Comparison of ENCODE assay signal across 12 cellular contexts in the genomic region with DNA sequence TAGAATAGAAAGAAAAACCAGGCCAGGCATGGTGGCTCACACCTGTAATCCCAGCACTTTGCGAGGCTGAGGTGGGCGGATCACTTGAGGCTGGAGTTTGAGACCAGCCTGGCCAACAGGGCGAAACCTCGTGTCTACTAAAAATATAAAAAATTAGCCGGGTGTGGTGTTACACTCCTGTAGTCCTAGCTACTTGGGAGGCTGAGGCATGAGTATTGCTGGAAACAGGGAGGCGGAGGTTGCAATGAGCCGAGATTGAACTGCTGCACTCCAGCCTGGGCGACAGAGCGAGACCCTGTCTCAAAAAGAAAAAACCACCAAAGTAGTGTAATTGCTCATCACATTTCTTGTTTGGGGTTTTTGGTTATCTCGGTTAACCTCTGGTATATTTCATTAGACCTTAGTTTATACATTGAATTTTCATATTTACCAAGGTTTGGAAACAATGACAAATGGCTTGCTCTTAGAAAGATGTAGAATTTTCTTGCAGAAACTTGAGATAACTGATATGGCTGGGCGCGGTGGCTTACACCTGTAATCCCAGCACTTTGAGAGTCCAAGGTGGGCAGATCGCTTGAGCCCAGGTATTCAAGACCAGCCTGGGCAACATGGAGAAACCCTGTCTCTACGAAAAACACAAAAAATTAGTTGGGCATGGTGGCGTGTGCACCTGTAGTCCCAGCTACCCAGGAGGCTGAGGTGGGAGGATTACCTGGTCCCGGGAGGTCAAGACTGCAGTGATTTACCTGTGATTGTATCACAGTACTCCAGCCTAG. TPM values are rescaled to one million over a fixed set of nuclear protein-coding genes. Genes with fewer than 3 reads are reported as not detected.
DNase-seq lines count a peak whose midpoint lies in the region; ATAC-seq, FAIRE-seq and TF ChIP-seq lines count a peak whose summit lies in the region.
"Had no signal": no experiment of that assay in that cellular context is flagged by ENCODE, and none has a peak within 500 bp of the region (broad histone marks: within the 10 kb centered on the region; RNA-seq: fewer than 3 reads in every experiment).

No MANE protein-coding gene starts in this region.

- TF ChIP-seq EP300 in HepG2 (IDR thresholded peaks at IDR 0.05; ENCODE audit: low read depth in 2 of 2, low read length in 2 of 2) (no peak), HepG2 (CRISPR knock-in tag; IDR thresholded peaks at IDR 0.05; ENCODE audit: borderline replicate concordance) (no peak)

- H3K27me3 ChIP-seq in HepG2 (ENCODE audit: control insufficient read depth in 1 of 2, insufficient read depth in 2 of 2, low read length in 2 of 2) (no peaks in the 10 kb centered on the region), right lobe of liver (no peaks in the 10 kb centered on the region), adrenal gland (no peaks in the 10 kb centered on the region)
- H3K27me3 ChIP-seq: body of pancreas, gastrocnemius medialis, vagina had no signal

- peaks cover 91% of the 10 kb centered on the region for H3K79me2 ChIP-seq in HepG2 (ENCODE audit: insufficient read depth, low read length)

- WGBS in HepG2 (ENCODE audit: low lambda C conversion rate) = 96% methylated on average over 16 of the region's 16 CpGs
- WGBS in right lobe of liver (ENCODE audit: insufficient coverage, low coverage, low lambda C conversion rate, missing lambda C conversion rate) = 85% methylated on average over 16 of the region's 16 CpGs
- WGBS in adrenal gland, 4 donors = 94 to 95% (median 95%) methylated on average over 14 to 16 of the region's 16 CpGs

- BruUV-seq in HepG2 (replicated peaks; lab: Mats Ljungman, UMichigan) = no TSS peak

- peaks cover 40% of the 10 kb centered on the region for H4K20me1 ChIP-seq in HepG2 (ENCODE audit: insufficient read depth, low read length)

- H3K9me3 ChIP-seq in HepG2 (ENCODE audit: low read length) (no peaks in the 10 kb centered on the region), right lobe of liver (no peaks in the 10 kb centered on the region), adrenal gland (replicated peaks in 1 of 3) (no peaks in the 10 kb centered on the region)
- H3K9me3 ChIP-seq: body of pancreas, gastrocnemius medialis, vagina had no signal

- CTCF ChIA-PET in HepG2 (lab: Yijun Ruan, JAX; ENCODE audit: low intra/inter-chr PET ratio, low total read pairs) = interaction anchor here (0.7 kb wide), 1 partner anchor 64 kb away, joined by 3 read pairs; no protein-coding TSS in a partner anchor

- H3K4me3 ChIP-seq in HepG2 (replicated peaks in 1 of 3; ENCODE audit: insufficient read depth in 1 of 3, low read depth in 2 of 3, low read length in 3 of 3) = no peak overlapping the region
- no peak overlapping the region for H3K4me3 ChIP-seq in right lobe of liver
- H3K4me3 ChIP-seq in adrenal gland = no peak overlapping the region
- H3K4me3 ChIP-seq in coronary artery = no peak overlapping the region
- H3K4me3 ChIP-seq: body of pancreas, gastrocnemius medialis, vagina had no signal

- TF ChIP-seq POLR2A in HepG2 (IDR thresholded peaks at IDR 0.05; ENCODE audit: insufficient read depth in 1 of 2, low read depth in 2 of 2, low read length in 2 of 2) (no peak), right lobe of liver (IDR thresholded peaks at IDR 0.05) (no peak), adrenal gland (IDR thresholded peaks at IDR 0.05) (no peak)

- H3K36me3 ChIP-seq in HepG2 (replicated peaks in 1 of 2; ENCODE audit: control insufficient read depth in 1 of 2, insufficient read depth in 2 of 2, low read length in 2 of 2) (peaks cover 8 to 57% of the 10 kb centered on the region in 2 experiments), right lobe of liver (peaks cover 0 to 8% (median 0%) of the 10 kb centered on the region in 4 donors), adrenal gland (replicated peaks in 1 of 2) (peaks cover 0 to 8% of the 10 kb centered on the region in 2 donors)
- H3K36me3 ChIP-seq: vagina had no signal

- ATAC-seq in HepG2 (no peak), right lobe of liver (no peak), HG02678 (IDR thresholded peaks at IDR 0.05; ENCODE audit: unreplicated experiment) (peak; percentile 74), Right ventricle myocardium superior (ENCODE audit: poor library complexity) (no peak)
- ATAC-seq: body of pancreas, gastrocnemius medialis had no signal

- H3K9ac ChIP-seq in HepG2 (ENCODE audit: insufficient read depth, low read depth, low read length) = no peak overlapping the region

- H3K27ac ChIP-seq in HepG2 (ENCODE audit: extremely low read length, insufficient read depth, low read length) = no peak overlapping the region
- peak overlapping the region in 1 of 3 donors; percentile 53 for H3K27ac ChIP-seq in right lobe of liver
- H3K27ac ChIP-seq in VCaP = peak overlapping the region; percentile 79
- no peak overlapping the region for H3K27ac ChIP-seq in adrenal gland
- H3K27ac ChIP-seq in coronary artery = no peak overlapping the region
- H3K27ac ChIP-seq: body of pancreas, gastrocnemius medialis, vagina had no signal

- no peak for DNase-seq in HepG2 (ENCODE audit: low spot score)
- no peak for DNase-seq in right lobe of liver
- DNase-seq in adrenal gland = no peak
- no peak for DNase-seq in coronary artery (ENCODE audit: low spot score)
- no peak for DNase-seq in Right ventricle myocardium superior
- no peak for DNase-seq in NAMALWA (ENCODE audit: low spot score)
- DNase-seq: body of pancreas, gastrocnemius medialis, NCI-H748 treated with DMSO at 0.1 percent for 48 hours had no signal

- no peak for FAIRE-seq in HepG2 (lab: Jason Lieb, UNC)

- POLR2A ChIA-PET in HepG2 (lab: Yijun Ruan, JAX) = interaction anchor here (0.9 to 7.0 kb wide), 3 partner anchors 10 to 65 kb away, joined by 3 to 56 read pairs (median 3); partner anchors contain the start of gene ITCH

- no peak for TF ChIP-seq CTCF in HepG2 (CRISPR knock-in tag; IDR thresholded peaks at IDR 0.05)
- no peak for TF ChIP-seq CTCF in right lobe of liver (IDR thresholded peaks at IDR 0.05)
- TF ChIP-seq CTCF in VCaP (conservative IDR thresholded peaks at IDR 0.05) = no peak
- TF ChIP-seq CTCF in adrenal gland (IDR thresholded peaks at IDR 0.05) = no peak
- TF ChIP-seq CTCF in coronary artery (IDR thresholded peaks at IDR 0.05) = no peak

- in situ Hi-C loops in HepG2 (cut with HindIII; ENCODE audit: extremely low pct_ligation_motif_present, low pct_unique_long_range_greater_than_20kb) = no loop called here

- TF ChIP-seq RAD21 in HepG2 (CRISPR knock-in tag; IDR thresholded peaks at IDR 0.05) = no peak

- no peak overlapping the region for H3K4me2 ChIP-seq in HepG2 (ENCODE audit: low read depth, low read length)

- H2AFZ ChIP-seq in HepG2 (ENCODE audit: low read length) = no peak overlapping the region

- intact Hi-C loops in HepG2 (cut with micrococcal nuclease; ENCODE audit: unreplicated experiment) (no loop called here), right lobe of liver (cut with DNase I) (no loop called here), adrenal gland (cut with DNase I) (no loop called here), Right ventricle myocardium superior (cut with DNase I) (no loop called here)

- H3K4me1 ChIP-seq in HepG2 (ENCODE audit: insufficient read depth, low read length) (peaks cover 44% of the 10 kb centered on the region), right lobe of liver (peaks cover 0 to 64% (median 20%) of the 10 kb centered on the region in 4 donors), adrenal gland (replicated peaks in 1 of 2) (peaks cover 12 to 33% of the 10 kb centered on the region in 2 donors)
- H3K4me1 ChIP-seq: gastrocnemius medialis had no signal

TF ChIP-seq in HepG2, 621 proteins besides CTCF, POLR2A, EP300 and RAD21:
- TF ChIP-seq ZNF501 (CRISPR knock-in tag; IDR thresholded peaks at IDR 0.05) (peak; percentile 28; the same call in 1 of the 2 replicates), SRF (IDR thresholded peaks at IDR 0.05; ENCODE audit: low read depth, low read length) (no peak)

RNA-seq across cellular contexts. Expression of gene ITCH, which starts 14.2 kb away (rescaled TPM):
- total RNA-seq in HepG2 (2016; rRNA removed; fragmentation: Illumina TruSeq; extraction: Trizol) (112 and 162 TPM in 2 replicates), right lobe of liver (10 to 100 TPM; 32.8 to 71.4 (median 44.1) TPM), adrenal gland (10 to 100 TPM; 32.3 to 67.6 (median 54.0) TPM), Right ventricle myocardium superior (39.9 TPM)
- 73.1 and 80.6 TPM in 2 replicates for total RNA-seq in HepG2 (2016; cell fraction: cytosol; rRNA removed; fragmentation: Illumina TruSeq; extraction: Trizol; ENCODE audit: low read depth)
- total RNA-seq in HepG2 (2016; cell fraction: insoluble cytoplasmic fraction; rRNA removed; fragmentation: Illumina TruSeq; extraction: Trizol) = 111 and 151 TPM in 2 replicates
- total RNA-seq in HepG2 (2016; cell fraction: membrane; rRNA removed; fragmentation: Illumina TruSeq; extraction: Trizol) = 75.4 and 81.7 TPM in 2 replicates
- total RNA-seq in HepG2 (2016; cell fraction: nucleus; rRNA removed; fragmentation: Illumina TruSeq; extraction: Trizol) = 124 and 131 TPM in 2 replicates
- polyA plus RNA-seq in HepG2 (2011; rRNA removed) (17.4 and 20.5 TPM in 2 replicates), adrenal gland (10 to 100 TPM in 1 of 3 donors, 1 to 10 TPM in 2; 5.8 to 46.3 (median 7.5) TPM)
- polyA plus RNA-seq in HepG2 (2011; cell fraction: cytosol; rRNA removed) = 7.4 and 12.7 TPM in 2 replicates
- 12.2 and 17.3 TPM in 2 replicates for polyA plus RNA-seq in HepG2 (2011; cell fraction: nucleus; rRNA removed)
- 44.6 and 45.2 TPM in 2 replicates for polyA plus RNA-seq in HepG2 (2012)
- 5.3 and 6.3 TPM in 2 replicates for polyA plus RNA-seq in HepG2 (2016; cell fraction: cytosol; fragmentation: Illumina TruSeq; extraction: Trizol; ENCODE audit: low read depth)
- 65.3 and 70.7 TPM in 2 replicates for polyA plus RNA-seq in HepG2 (2016; cell fraction: insoluble cytoplasmic fraction; fragmentation: Illumina TruSeq; extraction: Trizol; ENCODE audit: low read depth)
- 15.2 and 15.3 TPM in 2 replicates for polyA plus RNA-seq in HepG2 (2016; cell fraction: membrane; fragmentation: Illumina TruSeq; extraction: Trizol; ENCODE audit: low read depth)
- 55.0 and 61.2 TPM in 2 replicates for polyA plus RNA-seq in HepG2 (2016; cell fraction: nucleus; fragmentation: Illumina TruSeq; extraction: Trizol; ENCODE audit: insufficient read depth, low read depth)
- 30.6 and 37.6 TPM in 2 replicates for polyA minus RNA-seq in HepG2 (2011; rRNA and poly(A)+ RNA removed; ENCODE audit: low replicate concordance)
- 38.7 and 40.1 TPM in 2 replicates for polyA minus RNA-seq in HepG2 (2011; cell fraction: cytosol; rRNA and poly(A)+ RNA removed)
- polyA minus RNA-seq in HepG2 (2011; cell fraction: nucleus; rRNA and poly(A)+ RNA removed) = 79.4 and 86.2 TPM in 2 replicates
